ENCODE assay signal across 15 cellular contexts in genomic region chr12:90004319-90005074, GRCh38.
DNase-seq lines count a peak whose midpoint lies in the region; ATAC-seq and TF ChIP-seq lines count a peak whose summit lies in the region.
"Had no signal": no experiment of that assay in that cellular context is flagged by ENCODE, and none has a peak within 500 bp of the region (broad histone marks: within the 10 kb centered on the region; RNA-seq: fewer than 3 reads in every experiment).

No MANE protein-coding gene starts in this region.

- DNase-seq in neuronal stem cell (ENCODE audit: low spot score), result no peak
- DNase-seq in omental fat pad (ENCODE audit: low spot score), result no peak
- no peak for DNase-seq in left cardiac atrium
- no peak for DNase-seq in osteoblast (ENCODE audit: insufficient read length, low spot score, missing footprints)
- DNase-seq in BE2C, result no peak
- DNase-seq: activated T-cell treated with anti-CD3 and anti-CD28 coated beads, Interleukin-2, amount 50 U/mL, for 72 hours; C1 segment of cervical spinal cord; kidney glomerular epithelial cell; naive thymus-derived CD4-positive, alpha-beta T cell; NCI-H82 had no signal

- H3K4me1 ChIP-seq in OCI-LY1 (ENCODE audit: insufficient read depth, low read length, severe bottlenecking) (peaks cover 29% of the 10 kb centered on the region), neuronal stem cell (ENCODE audit: control insufficient read depth in 2 of 2, insufficient read depth in 1 of 2, low read depth in 1 of 2, low read length in 2 of 2) (peaks cover 0 to 2% of the 10 kb centered on the region in 2 donors), osteoblast (ENCODE audit: insufficient read depth, low read length) (peaks cover 11% of the 10 kb centered on the region), BE2C (peaks cover 3% of the 10 kb centered on the region; the same call in 1 of the 2 replicates)
- H3K4me1 ChIP-seq: suprapubic skin had no signal

- H3K23ac ChIP-seq in neuronal stem cell (ENCODE audit: low read depth, low read length, poor library complexity), result no peak overlapping the region

- H2BK12ac ChIP-seq in neuronal stem cell (ENCODE audit: low read length), result no peak overlapping the region

- H3F3A ChIP-seq in OCI-LY1 (ENCODE audit: insufficient read depth, low read length), result no peaks in the 10 kb centered on the region

- H3K9me2 ChIP-seq in OCI-LY1 (ENCODE audit: low read depth, low read length), result no peaks in the 10 kb centered on the region

- no peak overlapping the region for H4K8ac ChIP-seq in neuronal stem cell (ENCODE audit: low read depth, low read length)

- H3K4me2 ChIP-seq in OCI-LY1 (ENCODE audit: low read length) (peak overlapping the region; percentile 30; the same call in 1 of the 2 replicates), neuronal stem cell (ENCODE audit: insufficient read depth, low read length, poor library complexity, severe bottlenecking) (no peak overlapping the region), osteoblast (ENCODE audit: insufficient read depth, low read length) (no peak overlapping the region)

- WGBS in neuronal stem cell (ENCODE audit: extremely low coverage in 2 of 2, insufficient read length in 2 of 2, insufficient replicate concordance in 1 of 2), 2 donors, result no CpG with 5 or more reads among the region's 5 CpGs

- intact Hi-C loops in left cardiac atrium (cut with DNase I), result no loop called here

- no peaks in the 10 kb centered on the region for H3K36me3 ChIP-seq in OCI-LY1 (ENCODE audit: insufficient read depth, low read length)
- H3K36me3 ChIP-seq in neuronal stem cell (replicated peaks in 1 of 2; ENCODE audit: control insufficient read depth in 2 of 2, insufficient read depth in 2 of 2, low read length in 2 of 2), result no peaks in the 10 kb centered on the region
- no peaks in the 10 kb centered on the region for H3K36me3 ChIP-seq in osteoblast (ENCODE audit: insufficient read depth, low read length)
- H3K36me3 ChIP-seq in BE2C, result no peaks in the 10 kb centered on the region
- H3K36me3 ChIP-seq: suprapubic skin had no signal

- H3K79me2 ChIP-seq in OCI-LY1 (ENCODE audit: insufficient read depth, low read length) (no peaks in the 10 kb centered on the region), osteoblast (ENCODE audit: insufficient read depth, low read length) (no peaks in the 10 kb centered on the region)

- H2BK15ac ChIP-seq in neuronal stem cell (ENCODE audit: low read length), result no peak overlapping the region

- no peak for TF ChIP-seq CTCF in OCI-LY1 (IDR thresholded peaks at IDR 0.05; ENCODE audit: low read length)
- no peak for TF ChIP-seq CTCF in omental fat pad (IDR thresholded peaks at IDR 0.05)
- no peak for TF ChIP-seq CTCF in osteoblast (IDR thresholded peaks at IDR 0.05; ENCODE audit: extremely low read depth, low read depth, low read length)
- TF ChIP-seq CTCF in BE2C (IDR thresholded peaks at IDR 0.05; ENCODE audit: low read depth, low read length), result no peak

- H4K20me1 ChIP-seq in OCI-LY1 (ENCODE audit: insufficient read depth, low read length) (no peaks in the 10 kb centered on the region), osteoblast (ENCODE audit: insufficient read depth, low read length) (no peaks in the 10 kb centered on the region)

- no peaks in the 10 kb centered on the region for H3K9me3 ChIP-seq in OCI-LY1 (ENCODE audit: low read length)
- H3K9me3 ChIP-seq in neuronal stem cell (replicated peaks in 1 of 2; ENCODE audit: control insufficient read depth in 2 of 2, insufficient read depth in 1 of 2, low read depth in 1 of 2, low read length in 2 of 2), result no peaks in the 10 kb centered on the region
- H3K9me3 ChIP-seq in osteoblast (ENCODE audit: low read depth, low read length), result no peaks in the 10 kb centered on the region
- no peaks in the 10 kb centered on the region for H3K9me3 ChIP-seq in BE2C
- H3K9me3 ChIP-seq: suprapubic skin had no signal

- H3K9ac ChIP-seq in OCI-LY1 (ENCODE audit: low read length), result no peak overlapping the region
- no peak overlapping the region for H3K9ac ChIP-seq in neuronal stem cell (ENCODE audit: low read depth, low read length, poor library complexity)

- no peak overlapping the region for H4K91ac ChIP-seq in neuronal stem cell (ENCODE audit: low read depth, low read length, poor library complexity)

- no peaks in the 10 kb centered on the region for H3K27me3 ChIP-seq in OCI-LY1 (ENCODE audit: insufficient read depth, low read length)
- no peaks in the 10 kb centered on the region for H3K27me3 ChIP-seq in neuronal stem cell (ENCODE audit: control insufficient read depth in 3 of 3, insufficient read depth in 3 of 3, low read depth in 1 of 3, low read length in 3 of 3)
- no peaks in the 10 kb centered on the region for H3K27me3 ChIP-seq in osteoblast (ENCODE audit: insufficient read depth, low read length)
- H3K27me3 ChIP-seq in BE2C, result no peaks in the 10 kb centered on the region
- H3K27me3 ChIP-seq: suprapubic skin had no signal

- no peak overlapping the region for H3K27ac ChIP-seq in OCI-LY1 (ENCODE audit: low read depth, low read length, poor library complexity, severe bottlenecking)
- no peak overlapping the region for H3K27ac ChIP-seq in neuronal stem cell (replicated peaks; ENCODE audit: low read length)
- no peak overlapping the region for H3K27ac ChIP-seq in osteoblast (ENCODE audit: low read depth, low read length)
- H3K27ac ChIP-seq: suprapubic skin had no signal

- H3K18ac ChIP-seq in neuronal stem cell (ENCODE audit: low read length), result no peak overlapping the region

- no peak overlapping the region for H3K14ac ChIP-seq in neuronal stem cell (ENCODE audit: low read length)

- H2AFZ ChIP-seq in OCI-LY1 (ENCODE audit: low read length) (peak overlapping the region; percentile 39), neuronal stem cell (ENCODE audit: low read length) (peak overlapping the region; percentile 1), osteoblast (ENCODE audit: low read length) (no peak overlapping the region)

- no peak overlapping the region for H2BK120ac ChIP-seq in neuronal stem cell (ENCODE audit: low read depth, low read length)

- no peak overlapping the region for H3K4ac ChIP-seq in neuronal stem cell (ENCODE audit: low read length)

- ATAC-seq in GM18909 (IDR thresholded peaks at IDR 0.05; ENCODE audit: poor library complexity, unreplicated experiment) (peak; percentile 62), HG02840 (IDR thresholded peaks at IDR 0.05; ENCODE audit: low FRiP score, unreplicated experiment) (peak; percentile 67), omental fat pad (ENCODE audit: low FRiP score) (no peak), left cardiac atrium (no peak)
- ATAC-seq: activated T-cell treated with anti-CD3 and anti-CD28 coated beads, Interleukin-2, amount 50 U/mL, for 72 hours; naive thymus-derived CD4-positive, alpha-beta T cell; sciatic nerve had no signal

- H2AK5ac ChIP-seq in neuronal stem cell (ENCODE audit: low read depth, low read length), result no peak overlapping the region

- H2BK5ac ChIP-seq in neuronal stem cell (ENCODE audit: low read length), result no peak overlapping the region

- no peak overlapping the region for H3K4me3 ChIP-seq in OCI-LY1 (ENCODE audit: low read depth, low read length, poor library complexity, severe bottlenecking)
- no peak overlapping the region for H3K4me3 ChIP-seq in neuronal stem cell (ENCODE audit: low read length in 2 of 2)
- H3K4me3 ChIP-seq in osteoblast (ENCODE audit: insufficient read depth, low read length), result no peak overlapping the region
- H3K4me3 ChIP-seq in BE2C (ENCODE audit: low read depth, low read length), result no peak overlapping the region
- H3K4me3 ChIP-seq: suprapubic skin had no signal

- H3K79me1 ChIP-seq in neuronal stem cell (ENCODE audit: low read depth, low read length), result no peaks in the 10 kb centered on the region

Comparison
In these comparisons a context has a peak if more than half of its experiments do, and no peak if none do; other contexts are left out.
1. ATAC-seq: peak in GM18909 (single experiment) and HG02840 (single experiment); none in omental fat pad (single experiment) and left cardiac atrium (0 of 2).